ENCODE assay signal across 8 cellular contexts in genomic region chr5:177457239-177458121, GRCh38. TPM values are rescaled to one million over a fixed set of nuclear protein-coding genes. Genes with fewer than 3 reads are reported as not detected.
DNase-seq lines count a peak whose midpoint lies in the region; ATAC-seq and TF ChIP-seq lines count a peak whose summit lies in the region.

No MANE protein-coding gene starts in this region.

- DNase-seq in DMS53 treated with DMSO at 0.1 percent for 48 hours (lab: John Stamatoyannopoulos, UW; ENCODE audit: unreplicated experiment) (peak; percentile 95), HS-5 (ENCODE audit: low read depth) (peak; percentile 82), NCI-H748 (lab: John Stamatoyannopoulos, UW; ENCODE audit: unreplicated experiment) (peak; percentile 98), fibroblast of villous mesenchyme (ENCODE audit: low read depth) (peak; percentile 96), neural progenitor cell (ENCODE audit: low spot score) (peak; percentile 99)
- peak; percentile 75 to 80 for DNase-seq in activated T-cell treated with anti-CD3 and anti-CD28 coated beads, Interleukin-2, amount 50 U/mL, for 48 hours

- no peaks in the 10 kb centered on the region for H3K9me3 ChIP-seq in neural progenitor cell (ENCODE audit: low read depth)

- H3K4me2 ChIP-seq in neural progenitor cell, result no peak overlapping the region

- no peak overlapping the region for H3K9ac ChIP-seq in neural progenitor cell

- H3K27ac Mint-ChIP-seq in neural progenitor cell, result peak overlapping the region; percentile 69

- H3K9me3 Mint-ChIP-seq in neural progenitor cell, result no peaks in the 10 kb centered on the region

- peaks cover 67% of the 10 kb centered on the region for H4K20me1 ChIP-seq in neural progenitor cell (ENCODE audit: low read depth)

- H3K27me3 Mint-ChIP-seq in neural progenitor cell (ENCODE audit: insufficient read depth, low read depth), result peaks cover 16% of the 10 kb centered on the region

- peaks cover 14% of the 10 kb centered on the region for H3K36me3 Mint-ChIP-seq in neural progenitor cell

- H3K4me3 ChIP-seq in fibroblast of villous mesenchyme (ENCODE audit: low read depth, low read length) (no peak overlapping the region), neural progenitor cell (no peak overlapping the region)

- peaks cover 44% of the 10 kb centered on the region for H3K4me1 Mint-ChIP-seq in neural progenitor cell

- H3K79me2 ChIP-seq in neural progenitor cell (ENCODE audit: low read depth), result peaks cover 14% of the 10 kb centered on the region

- ATAC-seq in GM21381 (IDR thresholded peaks at IDR 0.05; ENCODE audit: unreplicated experiment) (peak; percentile 16), GM18873 (IDR thresholded peaks at IDR 0.05; ENCODE audit: low FRiP score, unreplicated experiment) (no peak)

- no peak overlapping the region for H2AFZ ChIP-seq in neural progenitor cell (replicated peaks)

- peaks cover 4% of the 10 kb centered on the region for H3K36me3 ChIP-seq in neural progenitor cell

- no peaks in the 10 kb centered on the region for H3K27me3 ChIP-seq in neural progenitor cell

- H3K4me1 ChIP-seq in neural progenitor cell, result peaks cover 14% of the 10 kb centered on the region

- H3F3A ChIP-seq in neural progenitor cell (ENCODE audit: low read depth), result peaks cover 75% of the 10 kb centered on the region

- H3K4me3 Mint-ChIP-seq in neural progenitor cell, result peak overlapping the region; percentile 78

- peak; percentile 68 for TF ChIP-seq CTCF in fibroblast of villous mesenchyme (IDR thresholded peaks at IDR 0.05; ENCODE audit: insufficient read depth, low read depth, low read length)
- TF ChIP-seq CTCF in neural progenitor cell (IDR thresholded peaks at IDR 0.05), result peak; percentile 59

- H3K27ac ChIP-seq in neural progenitor cell, result no peak overlapping the region

RNA-seq across cellular contexts. Expression of gene PRR7, which starts 10.9 kb away (rescaled TPM):
- total RNA-seq in fibroblast of villous mesenchyme (4.5 and 4.7 TPM in 2 replicates), neural progenitor cell (ENCODE audit: low replicate concordance) (4.5 and 31.7 TPM in 2 replicates)

RNA-seq across cellular contexts. Expression of gene DBN1, which starts 16.0 kb away (rescaled TPM):
- total RNA-seq in fibroblast of villous mesenchyme, result 201 and 214 TPM in 2 replicates
- total RNA-seq in neural progenitor cell (ENCODE audit: low replicate concordance), result 113 and 338 TPM in 2 replicates

RNA-seq across cellular contexts. Expression of gene GRK6, which starts 31.0 kb away (rescaled TPM):
- 24.2 and 26.4 TPM in 2 replicates for total RNA-seq in fibroblast of villous mesenchyme
- total RNA-seq in neural progenitor cell (ENCODE audit: low replicate concordance), result 24.0 and 50.6 TPM in 2 replicates

RNA-seq across cellular contexts. Expression of gene PDLIM7, which starts 39.9 kb away (rescaled TPM):
- total RNA-seq in fibroblast of villous mesenchyme (283 and 383 TPM in 2 replicates), neural progenitor cell (ENCODE audit: low replicate concordance) (38.7 and 208 TPM in 2 replicates)

RNA-seq across cellular contexts. Expression of gene F12, which starts 48.1 kb away (rescaled TPM):
- total RNA-seq in fibroblast of villous mesenchyme (0.43 and 0.64 TPM in 2 replicates), neural progenitor cell (ENCODE audit: low replicate concordance) (2.0 TPM in 1 of 2 replicates, not detected in the other)
